In the genomic region with DNA sequence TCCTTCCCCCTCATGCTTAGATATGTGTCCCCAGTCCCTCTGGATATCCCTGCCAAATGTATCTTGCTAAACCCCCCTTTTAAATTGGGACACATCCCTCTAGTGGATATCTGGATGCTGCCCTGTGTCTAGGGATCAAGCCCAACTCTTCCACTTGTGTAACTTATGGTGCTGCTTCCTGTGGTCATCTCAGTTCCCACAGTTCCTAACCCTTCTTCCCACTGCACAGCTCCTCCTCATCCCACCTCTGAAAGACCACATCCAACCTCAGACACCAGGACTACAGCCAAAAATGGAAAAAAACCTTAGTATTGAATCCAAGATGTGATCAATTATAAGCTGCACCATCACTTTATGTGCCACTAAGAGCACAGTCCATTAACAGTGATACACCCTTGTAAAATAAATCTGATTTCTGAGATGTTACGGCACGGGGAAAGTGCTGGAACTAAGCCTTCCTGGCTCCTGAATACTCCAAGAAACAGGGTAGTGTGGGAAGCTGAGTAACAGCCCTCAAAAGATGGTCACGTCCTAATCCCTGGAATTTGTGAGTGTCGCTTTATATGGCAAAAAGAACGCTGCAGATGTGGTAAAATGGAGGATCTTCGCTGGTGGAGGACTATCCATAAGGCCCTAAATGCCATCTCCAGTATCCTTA, we compare ENCODE assay signal across 9 cellular contexts. TPM values are rescaled to one million over a fixed set of nuclear protein-coding genes. Genes with fewer than 3 reads are reported as not detected.
DNase-seq lines count a peak whose midpoint lies in the region; ATAC-seq and TF ChIP-seq lines count a peak whose summit lies in the region.
"Had no signal": no experiment of that assay in that cellular context is flagged by ENCODE, and none has a peak within 500 bp of the region (broad histone marks: within the 10 kb centered on the region; RNA-seq: fewer than 3 reads in every experiment).

No MANE protein-coding gene starts in this region.

- peak overlapping the region; percentile 23 for H3K4me3 Mint-ChIP-seq in activated CD8-positive, alpha-beta memory T cell treated with anti-CD3 and anti-CD28 coated beads, Interleukin-2, amount 10 ng/mL, durations not matched to agents 7 days and 5 days

- peak overlapping the region; percentile 92 for H3K27ac Mint-ChIP-seq in activated CD8-positive, alpha-beta memory T cell treated with anti-CD3 and anti-CD28 coated beads, Interleukin-2, amount 10 ng/mL, durations not matched to agents 7 days and 5 days
- peak overlapping the region; percentile 96 to 100 for H3K27ac Mint-ChIP-seq in activated naive CD4-positive, alpha-beta T cell treated with anti-CD3 and anti-CD28 coated beads, Interleukin-2, amount 50 U/mL, for 72 hours

- H3K9me3 ChIP-seq in lung (ENCODE audit: control insufficient read depth in 2 of 2, insufficient read depth in 1 of 2, low read length in 1 of 2) (no peaks in the 10 kb centered on the region), thymus (ENCODE audit: control insufficient read depth) (no peaks in the 10 kb centered on the region)

- H3K27me3 ChIP-seq in lung (ENCODE audit: control insufficient read depth, insufficient read depth) (no peaks in the 10 kb centered on the region), thymus (ENCODE audit: control insufficient read depth, insufficient read depth) (no peaks in the 10 kb centered on the region)

- H3K4me1 ChIP-seq in lung (ENCODE audit: control insufficient read depth in 2 of 2, insufficient read depth in 2 of 2, low read length in 2 of 2) (peaks cover 22 to 46% of the 10 kb centered on the region in 2 donors), thymus (ENCODE audit: control insufficient read depth, insufficient read depth, low read length) (peaks cover 59% of the 10 kb centered on the region)

- H3K36me3 Mint-ChIP-seq in activated CD8-positive, alpha-beta memory T cell treated with anti-CD3 and anti-CD28 coated beads, Interleukin-2, amount 10 ng/mL, durations not matched to agents 7 days and 5 days = peaks cover 16% of the 10 kb centered on the region
- H3K36me3 Mint-ChIP-seq in activated naive CD4-positive, alpha-beta T cell treated with anti-CD3 and anti-CD28 coated beads, Interleukin-2, amount 50 U/mL, for 72 hours = peaks cover 0 to 27% of the 10 kb centered on the region in 2 donors

- H3K36me3 ChIP-seq in lung (ENCODE audit: control insufficient read depth in 2 of 2, insufficient read depth in 2 of 2, low read length in 2 of 2) (no peaks in the 10 kb centered on the region), thymus (ENCODE audit: control insufficient read depth, insufficient read depth) (no peaks in the 10 kb centered on the region)

- H3K4me3 ChIP-seq in lung (no peak overlapping the region), thymus (ENCODE audit: low read length) (no peak overlapping the region)

- no peak for ATAC-seq in activated CD8-positive, alpha-beta memory T cell treated with anti-CD3 and anti-CD28 coated beads, Interleukin-2, amount 10 ng/mL, durations not matched to agents 7 days and 5 days
- no peak for ATAC-seq in activated naive CD4-positive, alpha-beta T cell treated with anti-CD3 and anti-CD28 coated beads, Interleukin-2, amount 50 U/mL, for 72 hours
- ATAC-seq in lung (ENCODE audit: insufficient read depth, low FRiP score) = no peak
- ATAC-seq in GM18511 (IDR thresholded peaks at IDR 0.05; ENCODE audit: unreplicated experiment) = no peak

- CTCF ChIA-PET in activated CD8-positive, alpha-beta memory T cell treated with anti-CD3 and anti-CD28 coated beads, Interleukin-2, amount 10 ng/mL, durations not matched to agents 7 days and 5 days (lab: Charles Lee) = interaction anchor here (1.3 to 1.6 kb wide), 2 partner anchors 32 to 74 kb away, joined by 3 read pairs; no protein-coding TSS in a partner anchor

- intact Hi-C loops in posterior cingulate gyrus (cut with DNase I) = no loop called here

- no peaks in the 10 kb centered on the region for H3K27me3 Mint-ChIP-seq in activated CD8-positive, alpha-beta memory T cell treated with anti-CD3 and anti-CD28 coated beads, Interleukin-2, amount 10 ng/mL, durations not matched to agents 7 days and 5 days

- DNase-seq in activated CD8-positive, alpha-beta memory T cell treated with anti-CD3 and anti-CD28 coated beads, Interleukin-2, amount 10 ng/mL, durations not matched to agents 7 days and 5 days = no peak
- no peak for DNase-seq in activated CD8-positive, alpha-beta memory T cell treated with anti-CD3 and anti-CD28 coated beads for 24 hours
- DNase-seq in activated naive CD4-positive, alpha-beta T cell treated with anti-CD3 and anti-CD28 coated beads, Interleukin-2, amount 50 U/mL, for 72 hours (ENCODE audit: low spot score in 2 of 2) = no peak
- no peak for DNase-seq in lung (ENCODE audit: low spot score)
- no peak for DNase-seq in cerebellar nuclear complex (lab: John Stamatoyannopoulos, UW)
- DNase-seq in posterior cingulate gyrus = no peak
- DNase-seq: HCEC 1CT had no signal

- TF ChIP-seq CTCF in lung (IDR thresholded peaks at IDR 0.05; ENCODE audit: control extremely low read depth, extremely low read depth) = no peak

- H3K27ac ChIP-seq in lung (ENCODE audit: low read depth in 1 of 2, low read length in 1 of 2) = peak overlapping the region; percentile 70 to 87
- peak overlapping the region; percentile 93 for H3K27ac ChIP-seq in thymus (ENCODE audit: low read depth)

- peaks cover 94% of the 10 kb centered on the region for H3K4me1 Mint-ChIP-seq in activated CD8-positive, alpha-beta memory T cell treated with anti-CD3 and anti-CD28 coated beads, Interleukin-2, amount 10 ng/mL, durations not matched to agents 7 days and 5 days

- WGBS in lung, 2 donors = 96% methylated on average over 6 of the region's 6 CpGs
- WGBS in thymus = 98% methylated on average over 6 of the region's 6 CpGs

- H3K9me3 Mint-ChIP-seq in activated CD8-positive, alpha-beta memory T cell treated with anti-CD3 and anti-CD28 coated beads, Interleukin-2, amount 10 ng/mL, durations not matched to agents 7 days and 5 days (ENCODE audit: low read depth) = no peaks in the 10 kb centered on the region
- no peaks in the 10 kb centered on the region for H3K9me3 Mint-ChIP-seq in activated naive CD4-positive, alpha-beta T cell treated with anti-CD3 and anti-CD28 coated beads, Interleukin-2, amount 50 U/mL, for 72 hours

RNA-seq across cellular contexts. Expression of gene ESYT2, which starts 13.7 kb away (rescaled TPM):
- total RNA-seq in activated CD8-positive, alpha-beta memory T cell treated with anti-CD3 and anti-CD28 coated beads, Interleukin-2, amount 10 ng/mL, durations not matched to agents 7 days and 5 days = 10 to 100 TPM; 79.8 to 86.0 TPM
- total RNA-seq in activated naive CD4-positive, alpha-beta T cell treated with anti-CD3 and anti-CD28 coated beads, Interleukin-2, amount 50 U/mL, for 72 hours = 10 to 100 TPM; 54.4 to 73.3 TPM
- 10 to 100 TPM; 79.7 to 83.0 TPM for total RNA-seq in lung
- polyA plus RNA-seq in lung (10 to 100 TPM; 16.4 to 36.2 TPM), thymus (35.7 TPM)

RNA-seq across cellular contexts. Expression of gene DYNC2I1, which starts 40.8 kb away (rescaled TPM):
- 10 to 100 TPM; 10.7 to 15.6 TPM for total RNA-seq in activated CD8-positive, alpha-beta memory T cell treated with anti-CD3 and anti-CD28 coated beads, Interleukin-2, amount 10 ng/mL, durations not matched to agents 7 days and 5 days
- total RNA-seq in activated naive CD4-positive, alpha-beta T cell treated with anti-CD3 and anti-CD28 coated beads, Interleukin-2, amount 50 U/mL, for 72 hours = 10 to 100 TPM; 12.0 to 16.9 TPM
- total RNA-seq in lung = 10 to 100 TPM; 25.6 to 26.2 TPM
- polyA plus RNA-seq in lung = 10 to 100 TPM; 10.3 to 14.0 TPM
- 11.6 TPM for polyA plus RNA-seq in thymus
